ENCODE assay signal across 23 cellular contexts in the genomic region with DNA sequence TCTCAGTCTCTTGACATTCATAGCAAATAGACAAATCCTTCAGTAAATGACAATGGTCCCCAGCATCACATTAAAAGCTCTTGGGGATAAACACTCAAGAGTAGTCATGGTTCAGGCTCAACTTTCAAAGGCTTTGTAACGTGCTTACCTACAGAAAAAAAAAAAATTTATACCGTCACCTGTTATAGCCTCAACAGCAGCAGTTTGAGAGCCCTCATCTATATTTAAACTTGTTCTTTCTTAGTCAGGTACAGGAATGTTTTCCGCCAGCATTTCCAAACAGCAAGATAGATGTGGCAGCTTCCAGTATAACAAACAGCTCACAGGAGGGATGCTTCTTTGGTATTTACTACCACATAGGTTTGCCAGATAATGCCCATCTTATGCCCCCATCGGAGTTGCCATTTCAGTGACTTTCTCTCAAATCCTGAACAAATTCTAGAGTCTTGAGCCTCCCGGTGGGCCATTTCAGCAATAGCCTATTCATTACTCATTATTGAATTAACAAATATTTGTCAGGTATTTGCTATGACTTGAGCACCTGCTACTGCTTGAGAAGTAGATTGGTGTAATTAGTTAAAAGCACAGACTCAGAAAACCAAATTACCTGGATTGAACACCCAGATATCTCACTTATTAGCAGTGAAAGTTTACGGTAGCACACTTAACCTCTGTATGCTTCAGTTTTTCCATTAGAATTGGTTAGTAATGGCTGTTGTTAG.
"Had no signal": no experiment of that assay in that cellular context is flagged by ENCODE, and none has a peak within 500 bp of the region (broad histone marks: within the 10 kb centered on the region; RNA-seq: fewer than 3 reads in every experiment).

No MANE protein-coding gene starts in this region.

- H3K4me3 Mint-ChIP-seq: effector memory CD8-positive, alpha-beta T cell; immature natural killer cell; mesothelial cell of epicardium; naive B cell; natural killer cell treated with Interleukin-12 subunit alpha and Interleukin-12 subunit beta and Interleukin-15 and Interleukin-18, amount 100 ng/mL, for 72 hours; neural progenitor cell; stimulated activated naive B cell treated with anti-CD40 and anti-IgM and Interleukin-4, amounts not matched to agents 10 μg/mL and 1 μg/mL and 100 μg/mL, for 72 hours; stimulated activated naive CD8-positive, alpha-beta T cell treated with anti-CD3 and anti-CD28 coated beads, Interleukin-15, amount 100 ng/mL, for 72 hours had no signal

- H3K9me3 ChIP-seq: mucosa of descending colon, right lobe of liver, suprapubic skin, transverse colon, vagina had no signal

- DNase-seq: cortex of kidney; effector memory CD8-positive, alpha-beta T cell; hypothalamus; immature natural killer cell; islet precursor cell; kidney glomerular epithelial cell; mesenchymal stem cell; mucosa of descending colon; naive B cell; right lobe of liver; small intestine; stimulated activated CD4-positive, alpha-beta T cell treated with anti-CD3 and anti-CD28 coated beads, Interleukin-15, amount 100 ng/mL, for 24 hours; stimulated activated CD4-positive, alpha-beta T cell treated with anti-CD3 and anti-CD28 coated beads, Interleukin-2, amount 100 ng/mL, for 48 hours; stimulated activated naive B cell treated with anti-CD40 and anti-IgM and Interleukin-4, amounts not matched to agents 10 μg/mL and 1 μg/mL and 100 μg/mL, for 72 hours; stimulated activated naive CD8-positive, alpha-beta T cell treated with anti-CD3 and anti-CD28 coated beads, Interleukin-15, amount 100 ng/mL, for 72 hours; transverse colon had no signal

- H3K4me1 ChIP-seq: parathyroid adenoma, right lobe of liver, suprapubic skin, transverse colon, vagina had no signal

- H3K4me3 ChIP-seq: mucosa of descending colon, neural progenitor cell, right lobe of liver, suprapubic skin, transverse colon, vagina had no signal

- H3K36me3 Mint-ChIP-seq: immature natural killer cell; mesothelial cell of epicardium; natural killer cell treated with Interleukin-12 subunit alpha and Interleukin-12 subunit beta and Interleukin-15 and Interleukin-18, amount 100 ng/mL, for 72 hours; neural progenitor cell had no signal

- H3K9me3 Mint-ChIP-seq: effector memory CD8-positive, alpha-beta T cell; mesothelial cell of epicardium; neural progenitor cell; stimulated activated naive CD8-positive, alpha-beta T cell treated with anti-CD3 and anti-CD28 coated beads, Interleukin-15, amount 100 ng/mL, for 72 hours had no signal

- H3K27me3 ChIP-seq: neural progenitor cell, right lobe of liver, suprapubic skin, transverse colon, vagina had no signal

- H3K27ac Mint-ChIP-seq: effector memory CD8-positive, alpha-beta T cell; immature natural killer cell; mesothelial cell of epicardium; naive B cell; natural killer cell treated with Interleukin-12 subunit alpha and Interleukin-12 subunit beta and Interleukin-15 and Interleukin-18, amount 100 ng/mL, for 72 hours; neural progenitor cell; progenitor cell of endocrine pancreas; stimulated activated naive B cell treated with anti-CD40 and anti-IgM and Interleukin-4, amounts not matched to agents 10 μg/mL and 1 μg/mL and 100 μg/mL, for 72 hours; stimulated activated naive CD8-positive, alpha-beta T cell treated with anti-CD3 and anti-CD28 coated beads, Interleukin-15, amount 100 ng/mL, for 72 hours had no signal

- H3K27ac ChIP-seq: neural progenitor cell, parathyroid adenoma, right lobe of liver, suprapubic skin, transverse colon, vagina had no signal

- H3K27me3 Mint-ChIP-seq: naive B cell; progenitor cell of endocrine pancreas; stimulated activated naive CD8-positive, alpha-beta T cell treated with anti-CD3 and anti-CD28 coated beads, Interleukin-15, amount 100 ng/mL, for 72 hours had no signal

- H3K36me3 ChIP-seq: neural progenitor cell, right lobe of liver, suprapubic skin, transverse colon, vagina had no signal

- H3K4me1 Mint-ChIP-seq: immature natural killer cell; mesothelial cell of epicardium; naive B cell; stimulated activated naive B cell treated with anti-CD40 and anti-IgM and Interleukin-4, amounts not matched to agents 10 μg/mL and 1 μg/mL and 100 μg/mL, for 72 hours; stimulated activated naive CD8-positive, alpha-beta T cell treated with anti-CD3 and anti-CD28 coated beads, Interleukin-15, amount 100 ng/mL, for 72 hours had no signal

- ATAC-seq: effector memory CD8-positive, alpha-beta T cell; mucosa of descending colon; natural killer cell treated with Interleukin-12 subunit alpha and Interleukin-12 subunit beta and Interleukin-15 and Interleukin-18, amount 100 ng/mL, for 72 hours; right lobe of liver; stimulated activated naive B cell treated with anti-CD40 and anti-IgM and Interleukin-4, amounts not matched to agents 10 μg/mL and 1 μg/mL and 100 μg/mL, for 72 hours; stimulated activated naive CD8-positive, alpha-beta T cell treated with anti-CD3 and anti-CD28 coated beads, Interleukin-15, amount 100 ng/mL, for 72 hours had no signal
